1 cellular context compared by ENCODE assay signal in genomic region chr12:116274552-116275375, GRCh38.
TF ChIP-seq lines count a peak whose summit lies in the region.

No MANE protein-coding gene starts in this region.

TF ChIP-seq in WTC11, 78 proteins besides CTCF, POLR2A, EP300 and RAD21 (continued from another document):
- TF ChIP-seq TP53 (CRISPR knock-in tag; IDR thresholded peaks at IDR 0.05) (no peak), SP1 (CRISPR knock-in tag; conservative IDR thresholded peaks at IDR 0.05) (no peak), ESRRA (CRISPR knock-in tag; IDR thresholded peaks at IDR 0.05; ENCODE audit: borderline replicate concordance) (no peak), SMAD4 (CRISPR knock-in tag; IDR thresholded peaks at IDR 0.05) (no peak), SOX15 (CRISPR knock-in tag; IDR thresholded peaks at IDR 0.05) (no peak), ATF1 (CRISPR knock-in tag; IDR thresholded peaks at IDR 0.05) (no peak), MYBL2 (CRISPR knock-in tag; IDR thresholded peaks at IDR 0.05) (no peak)
- TF ChIP-seq, protein P1, sequence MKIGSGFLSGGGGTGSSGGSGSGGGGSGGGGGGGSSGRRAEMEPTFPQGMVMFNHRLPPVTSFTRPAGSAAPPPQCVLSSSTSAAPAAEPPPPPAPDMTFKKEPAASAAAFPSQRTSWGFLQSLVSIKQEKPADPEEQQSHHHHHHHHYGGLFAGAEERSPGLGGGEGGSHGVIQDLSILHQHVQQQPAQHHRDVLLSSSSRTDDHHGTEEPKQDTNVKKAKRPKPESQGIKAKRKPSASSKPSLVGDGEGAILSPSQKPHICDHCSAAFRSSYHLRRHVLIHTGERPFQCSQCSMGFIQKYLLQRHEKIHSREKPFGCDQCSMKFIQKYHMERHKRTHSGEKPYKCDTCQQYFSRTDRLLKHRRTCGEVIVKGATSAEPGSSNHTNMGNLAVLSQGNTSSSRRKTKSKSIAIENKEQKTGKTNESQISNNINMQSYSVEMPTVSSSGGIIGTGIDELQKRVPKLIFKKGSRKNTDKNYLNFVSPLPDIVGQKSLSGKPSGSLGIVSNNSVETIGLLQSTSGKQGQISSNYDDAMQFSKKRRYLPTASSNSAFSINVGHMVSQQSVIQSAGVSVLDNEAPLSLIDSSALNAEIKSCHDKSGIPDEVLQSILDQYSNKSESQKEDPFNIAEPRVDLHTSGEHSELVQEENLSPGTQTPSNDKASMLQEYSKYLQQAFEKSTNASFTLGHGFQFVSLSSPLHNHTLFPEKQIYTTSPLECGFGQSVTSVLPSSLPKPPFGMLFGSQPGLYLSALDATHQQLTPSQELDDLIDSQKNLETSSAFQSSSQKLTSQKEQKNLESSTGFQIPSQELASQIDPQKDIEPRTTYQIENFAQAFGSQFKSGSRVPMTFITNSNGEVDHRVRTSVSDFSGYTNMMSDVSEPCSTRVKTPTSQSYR (CRISPR knock-in tag; IDR thresholded peaks at IDR 0.05) = no peak
- TF ChIP-seq, protein P2, sequence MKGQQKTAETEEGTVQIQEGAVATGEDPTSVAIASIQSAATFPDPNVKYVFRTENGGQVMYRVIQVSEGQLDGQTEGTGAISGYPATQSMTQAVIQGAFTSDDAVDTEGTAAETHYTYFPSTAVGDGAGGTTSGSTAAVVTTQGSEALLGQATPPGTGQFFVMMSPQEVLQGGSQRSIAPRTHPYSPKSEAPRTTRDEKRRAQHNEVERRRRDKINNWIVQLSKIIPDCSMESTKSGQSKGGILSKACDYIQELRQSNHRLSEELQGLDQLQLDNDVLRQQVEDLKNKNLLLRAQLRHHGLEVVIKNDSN (CRISPR knock-in tag; IDR thresholded peaks at IDR 0.05) = no peak
